ENCODE assay signal across 8 cellular contexts in genomic region chr6:6725120-6725833, GRCh38.
DNase-seq lines count a peak whose midpoint lies in the region; ATAC-seq, FAIRE-seq and TF ChIP-seq lines count a peak whose summit lies in the region.
"Had no signal": no experiment of that assay in that cellular context is flagged by ENCODE, and none has a peak within 500 bp of the region (broad histone marks: within the 10 kb centered on the region; RNA-seq: fewer than 3 reads in every experiment).

No MANE protein-coding gene starts in this region.

- in situ Hi-C loops in brain microvascular endothelial cell (cut with HindIII; ENCODE audit: low pct_ligation_motif_present, low sequenced_read_pairs): no loop called here

- TF ChIP-seq CTCF in brain microvascular endothelial cell (IDR thresholded peaks at IDR 0.05; ENCODE audit: low read depth, low read length, missing control alignments) (no peak), kidney (IDR thresholded peaks at IDR 0.05; ENCODE audit: borderline replicate concordance, extremely low read depth, insufficient read depth) (no peak)

- H3K36me3 ChIP-seq in HUES6 (ENCODE audit: control insufficient read depth, insufficient read depth, low read length): no peaks in the 10 kb centered on the region
- H3K36me3 ChIP-seq in brain microvascular endothelial cell (replicated peaks): no peaks in the 10 kb centered on the region
- no peaks in the 10 kb centered on the region for H3K36me3 ChIP-seq in kidney (ENCODE audit: control insufficient read depth in 1 of 2, insufficient read depth in 2 of 2, low read length in 2 of 2)
- H3K36me3 ChIP-seq in subcutaneous abdominal adipose tissue (ENCODE audit: control insufficient read depth in 5 of 5, insufficient read depth in 5 of 5, low read length in 5 of 5): no peaks in the 10 kb centered on the region

- peak overlapping the region; percentile 66 for H3K9ac ChIP-seq in HUES6 (ENCODE audit: low read length)
- H3K9ac ChIP-seq in kidney (ENCODE audit: low read length in 2 of 2): peak overlapping the region; percentile 57 to 63
- H3K9ac ChIP-seq in subcutaneous abdominal adipose tissue (ENCODE audit: low read length in 5 of 5): peak overlapping the region; percentile 48 to 73 (median 71)

- POLR2A ChIA-PET in HEK293T (lab: Yijun Ruan, JAX): no interaction called here

- H3K36me3 Mint-ChIP-seq in activated naive CD4-positive, alpha-beta T cell treated with anti-CD3 and anti-CD28 coated beads, Interleukin-2, amount 50 U/mL, for 72 hours: no peaks in the 10 kb centered on the region

- H3K27me3 ChIP-seq in HUES6 (ENCODE audit: control insufficient read depth, insufficient read depth, low read length) (no peaks in the 10 kb centered on the region), brain microvascular endothelial cell (replicated peaks) (no peaks in the 10 kb centered on the region), subcutaneous abdominal adipose tissue (ENCODE audit: control insufficient read depth in 5 of 5, insufficient read depth in 4 of 5, low read length in 5 of 5) (no peaks in the 10 kb centered on the region)

- intact Hi-C loops in kidney (cut with DNase I): no loop called here

- H3K9me3 ChIP-seq in HUES6 (ENCODE audit: control insufficient read depth, insufficient read depth, low read depth, low read length) (no peaks in the 10 kb centered on the region), kidney (ENCODE audit: control insufficient read depth in 1 of 2, low read length in 2 of 2) (no peaks in the 10 kb centered on the region), subcutaneous abdominal adipose tissue (ENCODE audit: control insufficient read depth in 5 of 5, low read length in 5 of 5) (no peaks in the 10 kb centered on the region)

- peak overlapping the region in 1 of 2 donors; percentile 63 for H3K27ac Mint-ChIP-seq in activated naive CD4-positive, alpha-beta T cell treated with anti-CD3 and anti-CD28 coated beads, Interleukin-2, amount 50 U/mL, for 72 hours

- FAIRE-seq in kidney (lab: Jason Lieb, UNC): no peak

- CTCF ChIA-PET in HEK293T (lab: Yijun Ruan, JAX): no interaction called here

- no peak for ATAC-seq in GM19455 (IDR thresholded peaks at IDR 0.05; ENCODE audit: unreplicated experiment)
- no peak for ATAC-seq in activated naive CD4-positive, alpha-beta T cell treated with anti-CD3 and anti-CD28 coated beads, Interleukin-2, amount 50 U/mL, for 72 hours

- H3K4me1 ChIP-seq in HUES6 (ENCODE audit: control insufficient read depth, insufficient read depth, low read length) (peaks cover 33% of the 10 kb centered on the region), kidney (ENCODE audit: control insufficient read depth in 1 of 2, insufficient read depth in 1 of 2, low read depth in 1 of 2, low read length in 2 of 2) (peaks cover 31 to 32% of the 10 kb centered on the region in 2 donors), subcutaneous abdominal adipose tissue (ENCODE audit: control insufficient read depth in 5 of 5, insufficient read depth in 5 of 5, low read length in 5 of 5) (peaks cover 10 to 37% (median 34%) of the 10 kb centered on the region in 5 donors)

- H3K4me3 ChIP-seq in HUES6 (ENCODE audit: low read depth, low read length): peak overlapping the region; percentile 43
- peak overlapping the region; percentile 50 for H3K4me3 ChIP-seq in brain microvascular endothelial cell (ENCODE audit: low read depth, low read length)
- peak overlapping the region; percentile 49 to 51 for H3K4me3 ChIP-seq in kidney (ENCODE audit: low read length in 2 of 2)
- H3K4me3 ChIP-seq in subcutaneous abdominal adipose tissue (ENCODE audit: low read depth in 1 of 5, low read length in 5 of 5): peak overlapping the region; percentile 35 to 64 (median 49)

- DNase-seq in brain microvascular endothelial cell: no peak
- peak; percentile 75 for DNase-seq in kidney
- DNase-seq in activated naive CD4-positive, alpha-beta T cell treated with anti-CD3 and anti-CD28 coated beads, Interleukin-2, amount 50 U/mL, for 72 hours (ENCODE audit: low spot score in 2 of 2): no peak
- DNase-seq in HEK293T (ENCODE audit: extremely low spot score): no peak
- DNase-seq: cortex of kidney had no signal

- H3K27ac ChIP-seq in HUES6 (ENCODE audit: low read depth, low read length) (peak overlapping the region; percentile 68; the same call in 1 of the 2 replicates), brain microvascular endothelial cell (no peak overlapping the region), kidney (ENCODE audit: low read depth in 2 of 2, low read length in 2 of 2) (peak overlapping the region; percentile 92 to 93), subcutaneous abdominal adipose tissue (ENCODE audit: low read depth, low read length) (peak overlapping the region; percentile 96)

- no peaks in the 10 kb centered on the region for H3K9me3 Mint-ChIP-seq in activated naive CD4-positive, alpha-beta T cell treated with anti-CD3 and anti-CD28 coated beads, Interleukin-2, amount 50 U/mL, for 72 hours

TF ChIP-seq in HEK293T, 16 proteins besides CTCF, POLR2A, EP300 and RAD21:
- no peak for TF ChIP-seq SUZ12 (IDR thresholded peaks at IDR 0.05)
- no peak for TF ChIP-seq HDGF (IDR thresholded peaks at IDR 0.05; ENCODE audit: borderline replicate concordance)
- no peak for TF ChIP-seq SP1 (IDR thresholded peaks at IDR 0.05)
- TF ChIP-seq BHLHE40 (IDR thresholded peaks at IDR 0.05; ENCODE audit: borderline replicate concordance): no peak
- TF ChIP-seq NFRKB (IDR thresholded peaks at IDR 0.05): no peak
- TF ChIP-seq TARDBP (IDR thresholded peaks at IDR 0.05): no peak
- no peak for TF ChIP-seq CTBP1 (IDR thresholded peaks at IDR 0.05; ENCODE audit: borderline replicate concordance)
- TF ChIP-seq PKNOX1 (IDR thresholded peaks at IDR 0.05): no peak
- TF ChIP-seq ZNF384 (IDR thresholded peaks at IDR 0.05): no peak
- TF ChIP-seq LEF1 (IDR thresholded peaks at IDR 0.05; ENCODE audit: borderline replicate concordance): no peak
- TF ChIP-seq ELF4 (IDR thresholded peaks at IDR 0.05): no peak
- TF ChIP-seq ARNT (IDR thresholded peaks at IDR 0.05): no peak
- TF ChIP-seq FOXK2 (IDR thresholded peaks at IDR 0.05): no peak
- no peak for TF ChIP-seq FOXM1 (IDR thresholded peaks at IDR 0.05; ENCODE audit: borderline replicate concordance)
TF ChIP-seq in HEK293T: peak in this region for 0.
